ENCODE assay signal across 6 cellular contexts in the genomic region with DNA sequence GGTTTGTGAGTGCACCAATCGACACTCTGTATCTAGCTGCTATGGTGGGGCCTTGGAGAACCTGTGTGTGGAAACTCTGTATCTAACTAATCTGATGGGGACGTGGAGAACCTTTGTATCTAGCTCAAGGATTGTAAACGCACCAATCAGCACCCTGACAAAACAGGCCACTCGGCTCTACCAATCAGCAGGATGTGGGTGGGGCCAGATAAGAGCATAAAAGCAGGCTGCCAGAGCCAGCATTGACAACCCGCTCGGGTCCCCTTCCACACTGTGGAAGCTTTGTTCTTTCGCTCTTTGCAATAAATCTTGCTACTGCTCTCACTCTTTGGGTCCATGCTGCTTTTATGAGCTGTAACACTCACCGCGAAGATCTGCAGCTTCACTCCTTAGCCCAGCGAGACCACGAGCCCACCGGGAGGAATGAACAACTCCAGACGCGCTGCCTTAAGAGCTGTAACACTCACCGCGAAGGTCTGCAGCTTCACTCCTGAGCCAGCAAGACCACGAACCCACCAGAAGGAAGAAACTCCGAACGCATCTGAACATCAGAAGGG. TPM values are rescaled to one million over a fixed set of nuclear protein-coding genes. Genes with fewer than 3 reads are reported as not detected.
A peak's percentile ranks its signal among the peaks of the same experiment; 100 is the strongest.
DNase-seq lines count a peak whose midpoint lies in the region; ATAC-seq, FAIRE-seq and TF ChIP-seq lines count a peak whose summit lies in the region.
"Not testable (repeated sequence)": the region's sequence is repeated elsewhere in the genome, so short reads cannot be mapped to it uniquely, and the experiment has no call there.

No MANE protein-coding gene starts in this region.

- TF ChIP-seq RAD21 in HepG2 (CRISPR knock-in tag; IDR thresholded peaks at IDR 0.05), result not testable (repeated sequence)

- not testable (repeated sequence) for H3K79me2 ChIP-seq in HepG2 (ENCODE audit: insufficient read depth, low read length)

- POLR2A ChIA-PET in WTC11 (lab: Charles Lee), result not testable (repeated sequence)
- POLR2A ChIA-PET in HepG2 (lab: Yijun Ruan, JAX), result interaction anchor here (1.0 kb wide), 1 partner anchor 42 kb away, joined by 3 read pairs; a partner anchor contains a TSS

- not testable (repeated sequence) for ATAC-seq in WTC11, HepG2

- not testable (repeated sequence) for H3K4me3 ChIP-seq in HepG2 (replicated peaks in 1 of 3; ENCODE audit: insufficient read depth in 1 of 3, low read depth in 2 of 3, low read length in 3 of 3)

- H3K4me1 ChIP-seq in HepG2 (ENCODE audit: insufficient read depth, low read length), result peaks cover 13% of the 10 kb centered on the region

- peak in 1 of 2 experiments; percentile 25; a peak in 1 of 4 replicates for TF ChIP-seq POLR2A in HepG2 (IDR thresholded peaks at IDR 0.05; ENCODE audit: insufficient read depth in 1 of 2, low read depth in 2 of 2, low read length in 2 of 2)

- not testable (repeated sequence) for FAIRE-seq in HepG2 (lab: Jason Lieb, UNC)

- intact Hi-C loops in HepG2 (cut with micrococcal nuclease; ENCODE audit: unreplicated experiment); posterior vena cava (cut with DNase I): not testable (repeated sequence)

- DNase-seq in WTC11 (ENCODE audit: low spot score); activated naive CD4-positive, alpha-beta T cell treated with anti-CD3 and anti-CD28 coated beads, Interleukin-2, amount 10 ng/mL, durations not matched to agents 7 days and 5 days; HepG2 (ENCODE audit: low spot score): not testable (repeated sequence)
- peak; percentile 26 for DNase-seq in posterior vena cava (ENCODE audit: low spot score)

- H3K9ac ChIP-seq in HepG2 (ENCODE audit: insufficient read depth, low read depth, low read length), result not testable (repeated sequence)

- not testable (repeated sequence) for H3K9me3 ChIP-seq in HepG2 (ENCODE audit: low read length)

- H3K27me3 Mint-ChIP-seq in WTC11 (ENCODE audit: low read depth); activated naive CD4-positive, alpha-beta T cell treated with anti-CD3 and anti-CD28 coated beads, Interleukin-2, amount 10 ng/mL, durations not matched to agents 7 days and 5 days; brain; stimulated activated naive CD8-positive, alpha-beta T cell treated with anti-CD3 and anti-CD28 coated beads, Interleukin-15, Interleukin-2, amounts not matched to agents 100 ng/mL and 50 ng/mL, for 24 hours: not testable (repeated sequence)

- H3K4me3 Mint-ChIP-seq in WTC11; activated naive CD4-positive, alpha-beta T cell treated with anti-CD3 and anti-CD28 coated beads, Interleukin-2, amount 10 ng/mL, durations not matched to agents 7 days and 5 days; stimulated activated naive CD8-positive, alpha-beta T cell treated with anti-CD3 and anti-CD28 coated beads, Interleukin-15, Interleukin-2, amounts not matched to agents 100 ng/mL and 50 ng/mL, for 24 hours: not testable (repeated sequence)
- H3K4me3 Mint-ChIP-seq in brain, result peak overlapping the region in 1 of 5 experiments; percentile 10

- BruUV-seq in HepG2 (replicated peaks; lab: Mats Ljungman, UMichigan), result not testable (repeated sequence)

- peaks cover 10% of the 10 kb centered on the region for H3K9me3 Mint-ChIP-seq in WTC11
- H3K9me3 Mint-ChIP-seq in activated naive CD4-positive, alpha-beta T cell treated with anti-CD3 and anti-CD28 coated beads, Interleukin-2, amount 10 ng/mL, durations not matched to agents 7 days and 5 days; brain; stimulated activated naive CD8-positive, alpha-beta T cell treated with anti-CD3 and anti-CD28 coated beads, Interleukin-15, Interleukin-2, amounts not matched to agents 100 ng/mL and 50 ng/mL, for 24 hours: not testable (repeated sequence)

- H3K27ac ChIP-seq in HepG2 (ENCODE audit: extremely low read length, insufficient read depth, low read length), result not testable (repeated sequence)

- H3K27me3 ChIP-seq in HepG2 (ENCODE audit: control insufficient read depth in 1 of 2, insufficient read depth in 2 of 2, low read length in 2 of 2), result not testable (repeated sequence)

- not testable (repeated sequence) for TF ChIP-seq CTCF in WTC11 (IDR thresholded peaks at IDR 0.05); brain (conservative IDR thresholded peaks at IDR 0.05); HepG2 (CRISPR knock-in tag; IDR thresholded peaks at IDR 0.05)

- not testable (repeated sequence) for TF ChIP-seq EP300 in HepG2 (IDR thresholded peaks at IDR 0.05; ENCODE audit: low read depth in 2 of 2, low read length in 2 of 2); HepG2 (CRISPR knock-in tag; IDR thresholded peaks at IDR 0.05; ENCODE audit: borderline replicate concordance)

- not testable (repeated sequence) for H3K4me1 Mint-ChIP-seq in WTC11
- H3K4me1 Mint-ChIP-seq in activated naive CD4-positive, alpha-beta T cell treated with anti-CD3 and anti-CD28 coated beads, Interleukin-2, amount 10 ng/mL, durations not matched to agents 7 days and 5 days, result peaks cover 36% of the 10 kb centered on the region
- H3K4me1 Mint-ChIP-seq in brain, result peaks cover 23% of the 10 kb centered on the region
- H3K4me1 Mint-ChIP-seq in stimulated activated naive CD8-positive, alpha-beta T cell treated with anti-CD3 and anti-CD28 coated beads, Interleukin-15, Interleukin-2, amounts not matched to agents 100 ng/mL and 50 ng/mL, for 24 hours (ENCODE audit: low read depth), result peaks cover 23% of the 10 kb centered on the region

- in situ Hi-C loops in HepG2 (cut with HindIII; ENCODE audit: extremely low pct_ligation_motif_present, low pct_unique_long_range_greater_than_20kb), result not testable (repeated sequence)

- WGBS in HepG2 (ENCODE audit: low lambda C conversion rate), result 94% methylated on average over 19 of the region's 19 CpGs

- H3K36me3 ChIP-seq in HepG2 (replicated peaks in 1 of 2; ENCODE audit: control insufficient read depth in 1 of 2, insufficient read depth in 2 of 2, low read length in 2 of 2), result not testable (repeated sequence)

- H3K4me2 ChIP-seq in HepG2 (ENCODE audit: low read depth, low read length), result not testable (repeated sequence)

- H4K20me1 ChIP-seq in HepG2 (ENCODE audit: insufficient read depth, low read length), result not testable (repeated sequence)

- peak overlapping the region; percentile 45; the same call in 1 of the 2 replicates for H3K27ac Mint-ChIP-seq in WTC11
- peak overlapping the region; percentile 42 for H3K27ac Mint-ChIP-seq in activated naive CD4-positive, alpha-beta T cell treated with anti-CD3 and anti-CD28 coated beads, Interleukin-2, amount 10 ng/mL, durations not matched to agents 7 days and 5 days
- H3K27ac Mint-ChIP-seq in brain, result peak overlapping the region in 3 of 5 experiments; percentile 66 to 87 (median 83)
- H3K27ac Mint-ChIP-seq in stimulated activated naive CD8-positive, alpha-beta T cell treated with anti-CD3 and anti-CD28 coated beads, Interleukin-15, Interleukin-2, amounts not matched to agents 100 ng/mL and 50 ng/mL, for 24 hours, result peak overlapping the region; percentile 23

- H3K36me3 Mint-ChIP-seq in WTC11 (peaks cover 24% of the 10 kb centered on the region), brain (peaks cover 39% of the 10 kb centered on the region)
- H3K36me3 Mint-ChIP-seq in activated naive CD4-positive, alpha-beta T cell treated with anti-CD3 and anti-CD28 coated beads, Interleukin-2, amount 10 ng/mL, durations not matched to agents 7 days and 5 days, result peaks cover 34% of the 10 kb centered on the region
- H3K36me3 Mint-ChIP-seq in stimulated activated naive CD8-positive, alpha-beta T cell treated with anti-CD3 and anti-CD28 coated beads, Interleukin-15, Interleukin-2, amounts not matched to agents 100 ng/mL and 50 ng/mL, for 24 hours (ENCODE audit: low read depth), result peaks cover 37% of the 10 kb centered on the region

- not testable (repeated sequence) for H2AFZ ChIP-seq in HepG2 (ENCODE audit: low read length)

- CTCF ChIA-PET in WTC11 (lab: Charles Lee), result interaction anchor here (1.3 to 2.3 kb wide), 2 partner anchors 78 to 235 kb away, joined by 3 to 6 read pairs; a partner anchor contains a TSS
- CTCF ChIA-PET in activated naive CD4-positive, alpha-beta T cell treated with anti-CD3 and anti-CD28 coated beads, Interleukin-2, amount 10 ng/mL, durations not matched to agents 7 days and 5 days (lab: Charles Lee); HepG2 (lab: Yijun Ruan, JAX; ENCODE audit: low intra/inter-chr PET ratio, low total read pairs): not testable (repeated sequence)

TF ChIP-seq in HepG2, 621 proteins besides CTCF, POLR2A, EP300 and RAD21 (continues in another document):
- TF ChIP-seq NFYC (CRISPR knock-in tag; IDR thresholded peaks at IDR 0.05), result peak; percentile 71

RNA-seq across cellular contexts. Expression of a gene that starts 41.6 kb away (rescaled TPM):
- total RNA-seq in WTC11 (2021) (6.8 to 13.1 TPM (median 10.2 TPM) in 3 replicates), HepG2 (2016; rRNA removed; fragmentation: Illumina TruSeq; extraction: Trizol) (9.9 and 11.1 TPM in 2 replicates), posterior vena cava (10 to 100 TPM; 13.1 to 17.8 TPM)
- polyA plus RNA-seq in brain (ENCODE audit: insufficient read depth, low read depth, low replicate concordance) (8.6 TPM), HepG2 (2011; rRNA removed) (9.3 and 10.1 TPM in 2 replicates)
- total RNA-seq in HepG2 (2016; cell fraction: cytosol; rRNA removed; fragmentation: Illumina TruSeq; extraction: Trizol; ENCODE audit: low read depth), result 20.6 and 21.9 TPM in 2 replicates
- 9.3 and 9.6 TPM in 2 replicates for total RNA-seq in HepG2 (2016; cell fraction: insoluble cytoplasmic fraction; rRNA removed; fragmentation: Illumina TruSeq; extraction: Trizol)
- total RNA-seq in HepG2 (2016; cell fraction: membrane; rRNA removed; fragmentation: Illumina TruSeq; extraction: Trizol), result 21.6 and 22.7 TPM in 2 replicates
- 8.7 and 10.0 TPM in 2 replicates for total RNA-seq in HepG2 (2016; cell fraction: nucleus; rRNA removed; fragmentation: Illumina TruSeq; extraction: Trizol)
- 6.6 and 7.2 TPM in 2 replicates for polyA plus RNA-seq in HepG2 (2011; cell fraction: cytosol; rRNA removed)
- polyA plus RNA-seq in HepG2 (2011; cell fraction: nucleus; rRNA removed), result 10.9 and 14.5 TPM in 2 replicates
- 8.7 and 9.4 TPM in 2 replicates for polyA plus RNA-seq in HepG2 (2012)
- polyA plus RNA-seq in HepG2 (2016; cell fraction: cytosol; fragmentation: Illumina TruSeq; extraction: Trizol; ENCODE audit: low read depth), result 2.6 and 2.8 TPM in 2 replicates
- polyA plus RNA-seq in HepG2 (2016; cell fraction: insoluble cytoplasmic fraction; fragmentation: Illumina TruSeq; extraction: Trizol; ENCODE audit: low read depth), result 9.2 and 10.0 TPM in 2 replicates
- 5.3 and 7.7 TPM in 2 replicates for polyA plus RNA-seq in HepG2 (2016; cell fraction: membrane; fragmentation: Illumina TruSeq; extraction: Trizol; ENCODE audit: low read depth)
- 8.3 and 10.9 TPM in 2 replicates for polyA plus RNA-seq in HepG2 (2016; cell fraction: nucleus; fragmentation: Illumina TruSeq; extraction: Trizol; ENCODE audit: insufficient read depth, low read depth)
- 26.9 and 49.5 TPM in 2 replicates for polyA minus RNA-seq in HepG2 (2011; rRNA and poly(A)+ RNA removed; ENCODE audit: low replicate concordance)
- polyA minus RNA-seq in HepG2 (2011; cell fraction: cytosol; rRNA and poly(A)+ RNA removed), result 8.3 and 17.8 TPM in 2 replicates
- 22.4 and 25.1 TPM in 2 replicates for polyA minus RNA-seq in HepG2 (2011; cell fraction: nucleus; rRNA and poly(A)+ RNA removed)

Comparison
In these comparisons a context has a peak if more than half of its experiments do, and no peak if none do; other contexts are left out.
1. H3K27ac Mint-ChIP-seq: peak in every context shown above with its lines; median percentile 83 in brain; 45 in WTC11; 42 in activated naive CD4-positive, alpha-beta T cell treated with anti-CD3 and anti-CD28 coated beads, Interleukin-2, amount 10 ng/mL, durations not matched to agents 7 days and 5 days; 23 in stimulated activated naive CD8-positive, alpha-beta T cell treated with anti-CD3 and anti-CD28 coated beads, Interleukin-15, Interleukin-2, amounts not matched to agents 100 ng/mL and 50 ng/mL, for 24 hours.